21 cellular contexts compared by ENCODE assay signal in genomic region chr18:23155537-23155936, GRCh38. TPM values are rescaled to one million over a fixed set of nuclear protein-coding genes. Genes with fewer than 3 reads are reported as not detected.
DNase-seq lines count a peak whose midpoint lies in the region; ATAC-seq and TF ChIP-seq lines count a peak whose summit lies in the region.
"Had no signal": no experiment of that assay in that cellular context is flagged by ENCODE, and none has a peak within 500 bp of the region (broad histone marks: within the 10 kb centered on the region; RNA-seq: fewer than 3 reads in every experiment).

No MANE protein-coding gene starts in this region.

- no peaks in the 10 kb centered on the region for H3K27me3 Mint-ChIP-seq in Caco-2 (ENCODE audit: insufficient read depth, unreplicated experiment)

- no peaks in the 10 kb centered on the region for H3K9me3 Mint-ChIP-seq in Caco-2 (ENCODE audit: unreplicated experiment)
- H3K9me3 Mint-ChIP-seq: activated naive CD8-positive, alpha-beta T cell treated with anti-CD3 and anti-CD28 coated beads for 36 hours; effector memory CD8-positive, alpha-beta T cell; stimulated activated effector memory CD8-positive, alpha-beta T cell treated with anti-CD3 and anti-CD28 coated beads, Interleukin-12 subunit alpha, Interleukin-12 subunit beta, amount 100 ng/mL, for 72 hours had no signal

- H3K36me3 Mint-ChIP-seq in Caco-2 (ENCODE audit: insufficient read depth, unreplicated experiment): peaks cover 12% of the 10 kb centered on the region
- H3K36me3 Mint-ChIP-seq: stimulated activated effector memory CD8-positive, alpha-beta T cell treated with anti-CD3 and anti-CD28 coated beads, Interleukin-12 subunit alpha, Interleukin-12 subunit beta, amount 100 ng/mL, for 72 hours had no signal

- TF ChIP-seq EP300 in SK-N-SH (IDR thresholded peaks at IDR 0.05; ENCODE audit: borderline replicate concordance in 1 of 2, low read depth in 1 of 2, low read length in 1 of 2) (no peak), suprapubic skin (IDR thresholded peaks at IDR 0.05) (no peak)

- peak overlapping the region; percentile 69 to 94 for H3K27ac ChIP-seq in SK-N-SH (ENCODE audit: low read depth in 2 of 2, low read length in 1 of 2)
- no peak overlapping the region for H3K27ac ChIP-seq in foreskin keratinocyte
- peak overlapping the region; percentile 67 for H3K27ac ChIP-seq in suprapubic skin
- H3K27ac ChIP-seq: BLaER1 treated with 17β-estradiol and CSF1 and Interleukin-3, amounts not matched to agents 10 nM and 100 nM; SJSA1; transverse colon had no signal

- no peak overlapping the region for H3K27ac Mint-ChIP-seq in Caco-2 (ENCODE audit: unreplicated experiment)
- H3K27ac Mint-ChIP-seq: activated naive CD8-positive, alpha-beta T cell treated with anti-CD3 and anti-CD28 coated beads for 36 hours; effector memory CD8-positive, alpha-beta T cell; stimulated activated effector memory CD8-positive, alpha-beta T cell treated with anti-CD3 and anti-CD28 coated beads, Interleukin-12 subunit alpha, Interleukin-12 subunit beta, amount 100 ng/mL, for 72 hours had no signal

- H3K9me3 ChIP-seq in SK-N-SH (no peaks in the 10 kb centered on the region), suprapubic skin (no peaks in the 10 kb centered on the region), Caco-2 (no peaks in the 10 kb centered on the region)
- H3K9me3 ChIP-seq: SJSA1, transverse colon had no signal

- peaks cover 15% of the 10 kb centered on the region for H3F3A ChIP-seq in SK-N-SH (replicated peaks; ENCODE audit: insufficient read depth)

- peaks cover 6% of the 10 kb centered on the region for H3K4me1 Mint-ChIP-seq in Caco-2 (ENCODE audit: low read depth, unreplicated experiment)
- H3K4me1 Mint-ChIP-seq: activated naive CD8-positive, alpha-beta T cell treated with anti-CD3 and anti-CD28 coated beads for 36 hours; stimulated activated effector memory CD8-positive, alpha-beta T cell treated with anti-CD3 and anti-CD28 coated beads, Interleukin-12 subunit alpha, Interleukin-12 subunit beta, amount 100 ng/mL, for 72 hours had no signal

- ATAC-seq in foreskin keratinocyte (peak; percentile 68), GM21529 (IDR thresholded peaks at IDR 0.05; ENCODE audit: unreplicated experiment) (no peak)
- ATAC-seq: effector memory CD8-positive, alpha-beta T cell; left cardiac atrium; stimulated activated effector memory CD8-positive, alpha-beta T cell treated with anti-CD3 and anti-CD28 coated beads, Interleukin-12 subunit alpha, Interleukin-12 subunit beta, amount 100 ng/mL, for 72 hours had no signal

- peak overlapping the region; percentile 65 for H3K4me2 ChIP-seq in SK-N-SH

- no TSS peak for BruUV-seq in Caco-2 (replicated peaks; lab: Mats Ljungman, UMichigan)

- no peak for TF ChIP-seq POLR2A in suprapubic skin (IDR thresholded peaks at IDR 0.05)

- TF ChIP-seq RAD21 in SK-N-SH (IDR thresholded peaks at IDR 0.05; ENCODE audit: low read length): no peak

- WGBS in SK-N-SH (ENCODE audit: low lambda C conversion rate): 26% methylated on average over 5 of the region's 5 CpGs
- WGBS in suprapubic skin: 38% methylated on average over 5 of the region's 5 CpGs

- H3K36me3 ChIP-seq in SK-N-SH (replicated peaks in 1 of 2; ENCODE audit: control insufficient read depth in 1 of 2, insufficient read depth in 2 of 2, low read length in 1 of 2) (no peaks in the 10 kb centered on the region), suprapubic skin (no peaks in the 10 kb centered on the region), Caco-2 (ENCODE audit: control insufficient read depth, insufficient read depth, low read length) (peaks cover 1% of the 10 kb centered on the region; the same call in 1 of the 2 replicates)
- H3K36me3 ChIP-seq: SJSA1, transverse colon had no signal

- TF ChIP-seq CTCF in SK-N-SH (IDR thresholded peaks at IDR 0.05): no peak
- no peak for TF ChIP-seq CTCF in foreskin keratinocyte (conservative IDR thresholded peaks at IDR 0.05)
- TF ChIP-seq CTCF in suprapubic skin (IDR thresholded peaks at IDR 0.05): no peak
- TF ChIP-seq CTCF in Caco-2 (IDR thresholded peaks at IDR 0.05; ENCODE audit: insufficient read depth in 1 of 2, low read depth in 1 of 2, low read length in 1 of 2, severe bottlenecking in 1 of 2, unreplicated experiment in 1 of 2): no peak

- intact Hi-C loops in Caco-2 (cut with micrococcal nuclease; ENCODE audit: unreplicated experiment): no loop called here

- peaks cover 79% of the 10 kb centered on the region for H3K79me2 ChIP-seq in SK-N-SH (ENCODE audit: insufficient read depth)

- H2AFZ ChIP-seq in SK-N-SH (ENCODE audit: low read depth): peak overlapping the region; percentile 26; the same call in 1 of the 2 replicates

- H3K27me3 ChIP-seq in SK-N-SH (ENCODE audit: insufficient read depth) (no peaks in the 10 kb centered on the region), foreskin keratinocyte (no peaks in the 10 kb centered on the region), suprapubic skin (no peaks in the 10 kb centered on the region), Caco-2 (replicated peaks; ENCODE audit: control insufficient read depth, insufficient read depth, low read length) (no peaks in the 10 kb centered on the region)
- H3K27me3 ChIP-seq: BLaER1 treated with 17β-estradiol and CSF1 and Interleukin-3, amounts not matched to agents 10 nM and 100 nM; SJSA1; transverse colon had no signal

- no peaks in the 10 kb centered on the region for H3K9me2 ChIP-seq in SK-N-SH

- H3K4me1 ChIP-seq in SK-N-SH (ENCODE audit: control insufficient read depth in 1 of 2, insufficient read depth in 2 of 2, low read depth in 1 of 2, low read length in 1 of 2) (peaks cover 20 to 38% of the 10 kb centered on the region in 2 experiments), foreskin keratinocyte (no peaks in the 10 kb centered on the region), suprapubic skin (peaks cover 33% of the 10 kb centered on the region), Caco-2 (peaks cover 10% of the 10 kb centered on the region)

- H4K20me1 ChIP-seq in SK-N-SH (ENCODE audit: insufficient read depth): peaks cover 6% of the 10 kb centered on the region; the same call in 1 of the 2 replicates

- POLR2A ChIA-PET in HEK293T (lab: Yijun Ruan, JAX) (interaction anchor here (0.6 to 1.5 kb wide), 2 partner anchors 17 to 21 kb away, joined by 3 to 4 read pairs; no protein-coding TSS in a partner anchor), SK-N-SH (lab: Yijun Ruan, JAX) (interaction anchor here (1.2 kb wide), 1 partner anchor 12 kb away, joined by 4 read pairs; no protein-coding TSS in a partner anchor), Caco-2 (lab: Charles Lee) (no interaction called here)

- H3K9ac ChIP-seq in SK-N-SH: peak overlapping the region; percentile 20; the same call in 1 of the 2 replicates
- H3K9ac ChIP-seq: BLaER1 treated with 17β-estradiol and CSF1 and Interleukin-3, amounts not matched to agents 10 nM and 100 nM had no signal

- H3K4me3 Mint-ChIP-seq in Caco-2 (ENCODE audit: unreplicated experiment): no peak overlapping the region
- H3K4me3 Mint-ChIP-seq: activated naive CD8-positive, alpha-beta T cell treated with anti-CD3 and anti-CD28 coated beads for 36 hours; effector memory CD8-positive, alpha-beta T cell; stimulated activated effector memory CD8-positive, alpha-beta T cell treated with anti-CD3 and anti-CD28 coated beads, Interleukin-12 subunit alpha, Interleukin-12 subunit beta, amount 100 ng/mL, for 72 hours had no signal

- H3K4me3 ChIP-seq in SK-N-SH (ENCODE audit: low read depth in 2 of 2, low read length in 1 of 2) (peak overlapping the region in 1 of 2 experiments; percentile 35; a peak in 2 of 4 replicates), suprapubic skin (no peak overlapping the region), Caco-2 (ENCODE audit: low read depth, low read length) (no peak overlapping the region)
- H3K4me3 ChIP-seq: BLaER1 treated with 17β-estradiol and CSF1 and Interleukin-3, amounts not matched to agents 10 nM and 100 nM; SJSA1; skin epidermis; transverse colon had no signal

- CTCF ChIA-PET in HEK293T (lab: Yijun Ruan, JAX): interaction anchor here (0.7 to 1.0 kb wide), 3 partner anchors 9 to 442 kb away, joined by 3 to 4 read pairs (median 3); no protein-coding TSS in a partner anchor
- CTCF ChIA-PET in SK-N-SH (lab: Yijun Ruan, JAX): interaction anchor here (0.7 to 1.6 kb wide), 11 partner anchors 9 to 354 kb away, joined by 3 to 7 read pairs (median 4); no protein-coding TSS in a partner anchor
- CTCF ChIA-PET in Caco-2 (lab: Charles Lee): no interaction called here

- no peak for DNase-seq in HEK293T (ENCODE audit: extremely low spot score)
- no peak for DNase-seq in SK-N-SH
- peak in 1 of 2 donors; percentile 28 for DNase-seq in foreskin keratinocyte
- peak in 1 of 2 donors; percentile 44 for DNase-seq in suprapubic skin (ENCODE audit: low spot score in 2 of 2)
- no peak for DNase-seq in Caco-2
- no peak for DNase-seq in stimulated activated CD8-positive, alpha-beta memory T cell treated with anti-CD3 and anti-CD28 coated beads, Interleukin-4, amount 100 ng/mL, for 48 hours
- no peak for DNase-seq in NCI-H1105 (lab: John Stamatoyannopoulos, UW)
- DNase-seq: activated CD4-positive, alpha-beta T cell treated with anti-CD3 and anti-CD28 coated beads, Interleukin-2, amount 50 U/mL, for 1 hour; activated naive CD8-positive, alpha-beta T cell treated with anti-CD3 and anti-CD28 coated beads for 36 hours; activated T-cell treated with anti-CD3 and anti-CD28 coated beads, Interleukin-2, amount 50 U/mL, for 1 hour; DMS153; effector memory CD8-positive, alpha-beta T cell; GOT3; left cardiac atrium; NCI-H146; transverse colon had no signal

TF ChIP-seq in HEK293T, 16 proteins besides CTCF, POLR2A, EP300 and RAD21:
- TF ChIP-seq TARDBP (IDR thresholded peaks at IDR 0.05): no peak
- TF ChIP-seq L3MBTL2 (conservative IDR thresholded peaks at IDR 0.05): peak; percentile 79
TF ChIP-seq in HEK293T: peak in this region for 1.

RNA-seq across cellular contexts. Expression of gene CABLES1, which starts 20.3 kb away (rescaled TPM):
- polyA plus RNA-seq in SK-N-SH (2012; rRNA removed): 1.8 and 2.2 TPM in 2 replicates
- 1.9 and 2.4 TPM in 2 replicates for polyA plus RNA-seq in SK-N-SH (2012; cell fraction: cytosol; rRNA removed)
- polyA plus RNA-seq in SK-N-SH (2012; cell fraction: nucleus; rRNA removed): 3.0 and 3.1 TPM in 2 replicates
- 0.24 and 0.35 TPM in 2 replicates for total RNA-seq in foreskin keratinocyte
- polyA plus RNA-seq in foreskin keratinocyte: 0.09 and 0.39 TPM in 2 replicates
- total RNA-seq in suprapubic skin: 10 to 100 TPM; 24.9 to 42.2 (median 38.0) TPM
- total RNA-seq in Caco-2 (2022): 27.2 and 29.5 TPM in 2 replicates

Comparison
In these comparisons a context has a peak if more than half of its experiments do, and no peak if none do; other contexts are left out.
1. RNA of gene CABLES1, which starts 20.3 kb away (total RNA-seq): 24.9 to 42.2 TPM in suprapubic skin and 27.2 to 29.5 TPM in Caco-2; 0.24 to 0.35 TPM in foreskin keratinocyte; every median in the first group is over 10 times any median in the second.